Comparison of ENCODE assay signal across 8 cellular contexts in genomic region chr13:32246468-32246867, GRCh38.
A peak's percentile ranks its signal among the peaks of the same experiment; 100 is the strongest.
DNase-seq lines count a peak whose midpoint lies in the region; ATAC-seq and TF ChIP-seq lines count a peak whose summit lies in the region.

No MANE protein-coding gene starts in this region.

- H3K27me3 Mint-ChIP-seq in T-helper 2 cell treated with Interferon-gamma antibody and Interleukin-4, amounts not matched to agents 5 μg/mL and 100 μg/mL, for 36 hours (ENCODE audit: low read depth) = no peaks in the 10 kb centered on the region
- peaks cover 1% of the 10 kb centered on the region for H3K27me3 Mint-ChIP-seq in memory B cell

- peak; percentile 90 for ATAC-seq in GM21619 (IDR thresholded peaks at IDR 0.05; ENCODE audit: unreplicated experiment)
- ATAC-seq in memory B cell (ENCODE audit: low read depth) = peak; percentile 67

- H3K9me3 Mint-ChIP-seq in T-helper 2 cell treated with Interferon-gamma antibody and Interleukin-4, amounts not matched to agents 5 μg/mL and 100 μg/mL, for 36 hours = no peaks in the 10 kb centered on the region
- no peaks in the 10 kb centered on the region for H3K9me3 Mint-ChIP-seq in memory B cell

- DNase-seq in activated CD4-positive, alpha-beta T cell treated with anti-CD3 and anti-CD28 coated beads for 24 hours (ENCODE audit: low read depth in 2 of 2) = peak; percentile 22 to 24
- DNase-seq in activated CD4-positive, alpha-beta T cell treated with anti-CD3 and anti-CD28 coated beads for 1 hour = no peak
- peak; percentile 40 for DNase-seq in T-helper 2 cell treated with Interferon-gamma antibody and Interleukin-4, amounts not matched to agents 5 μg/mL and 100 μg/mL, for 36 hours (ENCODE audit: low spot score)
- DNase-seq in dermis blood vessel endothelial cell = peak; percentile 91
- DNase-seq in memory B cell (ENCODE audit: low spot score in 2 of 2) = peak; percentile 18 to 24
- DNase-seq in superior temporal gyrus (ENCODE audit: extremely low spot score) = peak; percentile 34

- H3K4me3 Mint-ChIP-seq in T-helper 2 cell treated with Interferon-gamma antibody and Interleukin-4, amounts not matched to agents 5 μg/mL and 100 μg/mL, for 36 hours = no peak overlapping the region
- no peak overlapping the region for H3K4me3 Mint-ChIP-seq in memory B cell

- peak overlapping the region; percentile 15 for H3K27ac Mint-ChIP-seq in T-helper 2 cell treated with Interferon-gamma antibody and Interleukin-4, amounts not matched to agents 5 μg/mL and 100 μg/mL, for 36 hours
- no peak overlapping the region for H3K27ac Mint-ChIP-seq in memory B cell

- peak; percentile 67 for TF ChIP-seq RAD21 in Ishikawa (IDR thresholded peaks at IDR 0.05; ENCODE audit: low read depth)

- H3K4me1 Mint-ChIP-seq in T-helper 2 cell treated with Interferon-gamma antibody and Interleukin-4, amounts not matched to agents 5 μg/mL and 100 μg/mL, for 36 hours (ENCODE audit: low read depth) = peaks cover 6% of the 10 kb centered on the region
- H3K4me1 Mint-ChIP-seq in memory B cell = no peaks in the 10 kb centered on the region

- no peak for TF ChIP-seq EP300 in Ishikawa (IDR thresholded peaks at IDR 0.05; ENCODE audit: borderline replicate concordance)

- peaks cover 12% of the 10 kb centered on the region for H3K36me3 Mint-ChIP-seq in T-helper 2 cell treated with Interferon-gamma antibody and Interleukin-4, amounts not matched to agents 5 μg/mL and 100 μg/mL, for 36 hours (ENCODE audit: low read depth)
- peaks cover 4% of the 10 kb centered on the region for H3K36me3 Mint-ChIP-seq in memory B cell

TF ChIP-seq in Ishikawa, 13 proteins besides CTCF, POLR2A, EP300 and RAD21:
- TF ChIP-seq TEAD4 (IDR thresholded peaks at IDR 0.05) (no peak), NFIC (IDR thresholded peaks at IDR 0.05) (no peak), FOXM1 (IDR thresholded peaks at IDR 0.05; ENCODE audit: borderline replicate concordance, low read depth) (no peak), ZBTB7A (IDR thresholded peaks at IDR 0.05; ENCODE audit: low read depth) (no peak), TCF12 (IDR thresholded peaks at IDR 0.05; ENCODE audit: low read depth) (no peak), YY1 (IDR thresholded peaks at IDR 0.05; ENCODE audit: low read depth) (no peak), TAF1 (IDR thresholded peaks at IDR 0.05; ENCODE audit: low read depth) (no peak), EGR1 (IDR thresholded peaks at IDR 0.05) (no peak), CEBPB (IDR thresholded peaks at IDR 0.05) (no peak), MAX (IDR thresholded peaks at IDR 0.05) (no peak), CREB1 (IDR thresholded peaks at IDR 0.05; ENCODE audit: low read depth) (no peak)
- TF ChIP-seq, protein P1, sequence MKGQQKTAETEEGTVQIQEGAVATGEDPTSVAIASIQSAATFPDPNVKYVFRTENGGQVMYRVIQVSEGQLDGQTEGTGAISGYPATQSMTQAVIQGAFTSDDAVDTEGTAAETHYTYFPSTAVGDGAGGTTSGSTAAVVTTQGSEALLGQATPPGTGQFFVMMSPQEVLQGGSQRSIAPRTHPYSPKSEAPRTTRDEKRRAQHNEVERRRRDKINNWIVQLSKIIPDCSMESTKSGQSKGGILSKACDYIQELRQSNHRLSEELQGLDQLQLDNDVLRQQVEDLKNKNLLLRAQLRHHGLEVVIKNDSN (IDR thresholded peaks at IDR 0.05) = no peak
- TF ChIP-seq, protein P2, sequence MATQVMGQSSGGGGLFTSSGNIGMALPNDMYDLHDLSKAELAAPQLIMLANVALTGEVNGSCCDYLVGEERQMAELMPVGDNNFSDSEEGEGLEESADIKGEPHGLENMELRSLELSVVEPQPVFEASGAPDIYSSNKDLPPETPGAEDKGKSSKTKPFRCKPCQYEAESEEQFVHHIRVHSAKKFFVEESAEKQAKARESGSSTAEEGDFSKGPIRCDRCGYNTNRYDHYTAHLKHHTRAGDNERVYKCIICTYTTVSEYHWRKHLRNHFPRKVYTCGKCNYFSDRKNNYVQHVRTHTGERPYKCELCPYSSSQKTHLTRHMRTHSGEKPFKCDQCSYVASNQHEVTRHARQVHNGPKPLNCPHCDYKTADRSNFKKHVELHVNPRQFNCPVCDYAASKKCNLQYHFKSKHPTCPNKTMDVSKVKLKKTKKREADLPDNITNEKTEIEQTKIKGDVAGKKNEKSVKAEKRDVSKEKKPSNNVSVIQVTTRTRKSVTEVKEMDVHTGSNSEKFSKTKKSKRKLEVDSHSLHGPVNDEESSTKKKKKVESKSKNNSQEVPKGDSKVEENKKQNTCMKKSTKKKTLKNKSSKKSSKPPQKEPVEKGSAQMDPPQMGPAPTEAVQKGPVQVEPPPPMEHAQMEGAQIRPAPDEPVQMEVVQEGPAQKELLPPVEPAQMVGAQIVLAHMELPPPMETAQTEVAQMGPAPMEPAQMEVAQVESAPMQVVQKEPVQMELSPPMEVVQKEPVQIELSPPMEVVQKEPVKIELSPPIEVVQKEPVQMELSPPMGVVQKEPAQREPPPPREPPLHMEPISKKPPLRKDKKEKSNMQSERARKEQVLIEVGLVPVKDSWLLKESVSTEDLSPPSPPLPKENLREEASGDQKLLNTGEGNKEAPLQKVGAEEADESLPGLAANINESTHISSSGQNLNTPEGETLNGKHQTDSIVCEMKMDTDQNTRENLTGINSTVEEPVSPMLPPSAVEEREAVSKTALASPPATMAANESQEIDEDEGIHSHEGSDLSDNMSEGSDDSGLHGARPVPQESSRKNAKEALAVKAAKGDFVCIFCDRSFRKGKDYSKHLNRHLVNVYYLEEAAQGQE (IDR thresholded peaks at IDR 0.05; ENCODE audit: low read depth) = no peak
